ENCODE assay signal across 8 cellular contexts in the genomic region with DNA sequence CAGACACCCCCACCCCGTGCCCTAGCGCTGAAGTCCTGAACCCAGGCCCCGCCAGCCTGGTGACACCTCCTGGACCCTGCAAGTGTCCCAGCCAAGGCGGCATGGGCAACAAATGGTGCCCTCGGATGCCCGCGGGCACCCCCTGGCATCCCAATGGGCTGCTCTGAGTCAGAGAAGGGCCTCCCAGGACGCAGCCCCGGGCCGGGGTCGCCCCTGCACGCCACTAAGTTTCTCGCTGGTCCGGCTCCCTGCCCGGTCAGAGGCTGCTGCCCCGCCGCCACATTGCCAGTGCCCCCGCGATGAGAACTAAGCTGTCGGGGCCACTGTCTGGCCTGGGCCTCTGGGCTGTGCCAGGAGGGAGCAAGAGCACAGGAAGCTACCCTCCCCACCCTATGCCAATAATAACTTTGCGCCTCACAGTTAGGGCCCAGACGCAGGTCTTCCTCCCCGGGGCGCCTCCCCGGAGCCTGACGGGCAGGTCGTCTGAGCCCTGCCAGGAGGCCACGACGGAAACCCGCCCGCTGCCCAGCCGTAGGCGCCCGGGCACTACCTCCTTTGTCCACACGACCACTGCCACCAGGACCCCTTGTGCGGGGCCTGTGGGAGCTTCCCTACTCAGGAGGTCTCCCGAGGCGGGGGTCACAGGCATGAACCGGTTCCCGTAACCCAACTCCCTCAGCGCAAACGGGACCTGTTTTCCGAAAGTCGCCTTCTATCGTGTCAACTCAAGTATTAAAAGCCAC. TPM values are rescaled to one million over a fixed set of nuclear protein-coding genes. Genes with fewer than 3 reads are reported as not detected.
DNase-seq lines count a peak whose midpoint lies in the region; ATAC-seq and TF ChIP-seq lines count a peak whose summit lies in the region.

No MANE protein-coding gene starts in this region.

- H3K4me1 Mint-ChIP-seq in T-cell (peaks cover 38 to 43% (median 38%) of the 10 kb centered on the region in 3 donors), nephron progenitor cell (peaks cover 14% of the 10 kb centered on the region)

- H3K4me3 Mint-ChIP-seq in T-cell (peak overlapping the region; percentile 82 to 90 (median 89)), nephron progenitor cell (peak overlapping the region; percentile 90)

- H3K36me3 ChIP-seq in effector memory CD4-positive, alpha-beta T cell (ENCODE audit: control insufficient read depth, insufficient read depth, low read length): no peaks in the 10 kb centered on the region

- CTCF ChIA-PET in T-cell (lab: Charles Lee): no interaction called here

- peak in 2 of 4 experiments; percentile 4 to 6 for ATAC-seq in T-cell (replicated peaks in 1 of 4)

- no peaks in the 10 kb centered on the region for H3K27me3 ChIP-seq in effector memory CD4-positive, alpha-beta T cell (replicated peaks; ENCODE audit: control insufficient read depth, insufficient read depth, low read length, poor library complexity, severe bottlenecking)

- peak overlapping the region; percentile 78 for H3K4me3 ChIP-seq in effector memory CD4-positive, alpha-beta T cell (ENCODE audit: insufficient read depth, low read depth, low read length, poor library complexity, severe bottlenecking)

- H3K36me3 Mint-ChIP-seq in T-cell (no peaks in the 10 kb centered on the region), nephron progenitor cell (ENCODE audit: low read depth) (no peaks in the 10 kb centered on the region)

- peak overlapping the region; percentile 73 for H3K27ac ChIP-seq in effector memory CD4-positive, alpha-beta T cell (ENCODE audit: insufficient read depth, low read length, poor library complexity, severe bottlenecking)

- H3K27ac Mint-ChIP-seq in T-cell (peak overlapping the region; percentile 80 to 90), nephron progenitor cell (peak overlapping the region; percentile 82)

- peaks cover 40% of the 10 kb centered on the region for H3K4me1 ChIP-seq in effector memory CD4-positive, alpha-beta T cell (ENCODE audit: control insufficient read depth, insufficient read depth, low read length, poor library complexity, severe bottlenecking)

- no peaks in the 10 kb centered on the region for H3K9me3 ChIP-seq in effector memory CD4-positive, alpha-beta T cell (ENCODE audit: control insufficient read depth, low read length)

- H3K27me3 Mint-ChIP-seq in T-cell (no peaks in the 10 kb centered on the region), nephron progenitor cell (ENCODE audit: low read depth, poor library complexity) (peaks cover 49% of the 10 kb centered on the region)

- POLR2A ChIA-PET in T-cell (lab: Charles Lee): no interaction called here

- H3K9me3 Mint-ChIP-seq in T-cell (no peaks in the 10 kb centered on the region), nephron progenitor cell (no peaks in the 10 kb centered on the region)

- DNase-seq in NCI-H146 (lab: John Stamatoyannopoulos, UW) (peak; percentile 44), NCI-H146 treated with DMSO at 0.1 percent for 48 hours (lab: John Stamatoyannopoulos, UW; ENCODE audit: unreplicated experiment) (no peak), T-cell (peak in 17 of 34 experiments; percentile 28 to 59 (median 44)), nephron progenitor cell (peak; percentile 35), NCI-H1930 (lab: John Stamatoyannopoulos, UW) (no peak), DMS114 treated with DMSO at 0.1 percent for 48 hours (lab: John Stamatoyannopoulos, UW; ENCODE audit: unreplicated experiment) (no peak), GM03348 (ENCODE audit: low spot score) (no peak)
- DNase-seq in effector memory CD4-positive, alpha-beta T cell: peak in 2 of 3 donors; percentile 31 to 34

- TF ChIP-seq CTCF in nephron progenitor cell (IDR thresholded peaks at IDR 0.05): no peak

RNA-seq across cellular contexts. Expression of gene ZFPM1, which starts 1.4 kb away (rescaled TPM):
- total RNA-seq in T-cell: 10 to 100 TPM; 19.6 to 38.4 (median 33.1) TPM

Comparison
In these comparisons a context has a peak if more than half of its experiments do, and no peak if none do; other contexts are left out.
1. DNase-seq: peak in NCI-H146 (single experiment), effector memory CD4-positive, alpha-beta T cell (2 of 3) and nephron progenitor cell (single experiment); none in NCI-H146 treated with DMSO at 0.1 percent for 48 hours (single experiment), NCI-H1930 (0 of 2), DMS114 treated with DMSO at 0.1 percent for 48 hours (single experiment) and GM03348 (single experiment).